In genomic region chr2:161857936-161858335, GRCh38 we compare ENCODE assay signal across 19 cellular contexts.
A peak's percentile ranks its signal among the peaks of the same experiment; 100 is the strongest.
DNase-seq lines count a peak whose midpoint lies in the region; ATAC-seq lines count a peak whose summit lies in the region.
"Had no signal": no experiment of that assay in that cellular context is flagged by ENCODE, and none has a peak within 500 bp of the region (broad histone marks: within the 10 kb centered on the region; RNA-seq: fewer than 3 reads in every experiment).

No MANE protein-coding gene starts in this region.

- H3K27me3 Mint-ChIP-seq in activated T-helper 17 cell treated with anti-CD3 and anti-CD28 coated beads, Interleukin-2, amount 50 U/mL, for 72 hours = no peaks in the 10 kb centered on the region

- in situ Hi-C loops in G401 (cut with HindIII; ENCODE audit: low sequenced_read_pairs) = no loop called here

- peaks cover 0 to 4% of the 10 kb centered on the region in 2 donors for H3K9me3 Mint-ChIP-seq in activated naive CD4-positive, alpha-beta T cell treated with anti-CD3 and anti-CD28 coated beads, Interleukin-2, amount 50 U/mL, for 72 hours
- no peaks in the 10 kb centered on the region for H3K9me3 Mint-ChIP-seq in activated T-helper 17 cell treated with anti-CD3 and anti-CD28 coated beads, Interleukin-2, amount 50 U/mL, for 72 hours

- peak; percentile 3 for DNase-seq in activated CD4-positive, alpha-beta T cell treated with anti-CD3 and anti-CD28 coated beads for 48 hours
- no peak for DNase-seq in activated CD4-positive, alpha-beta T cell treated with anti-CD3 and anti-CD28 coated beads for 1 hour
- DNase-seq in activated naive CD4-positive, alpha-beta T cell treated with anti-CD3 and anti-CD28 coated beads, Interleukin-2, amount 50 U/mL, for 72 hours (ENCODE audit: low spot score in 2 of 2) = peak in 1 of 2 donors; percentile 6
- no peak for DNase-seq in activated naive CD4-positive, alpha-beta T cell (lab: John Stamatoyannopoulos, UW)
- no peak for DNase-seq in stimulated activated naive CD8-positive, alpha-beta T cell treated with anti-CD3 and anti-CD28 coated beads, Interleukin-15, Interleukin-2, amounts not matched to agents 100 U/mL and 50 U/mL, for 24 hours
- DNase-seq in G401 (ENCODE audit: low spot score) = no peak
- DNase-seq: Calu3, DMS79 treated with DMSO at 0.1 percent for 48 hours, HCEC 1CT, KBM-7, MV-4-11, NCI-H1105, NCI-H1436 treated with DMSO at 0.1 percent for 48 hours, NCI-H187 treated with DMSO at 0.1 percent for 48 hours, NCI-H2171 treated with DMSO at 0.1 percent for 48 hours, NCI-H345, NCI-H510A treated with DMSO at 0.1 percent for 48 hours, PC-3 had no signal

- no peak overlapping the region for H3K27ac Mint-ChIP-seq in activated naive CD4-positive, alpha-beta T cell treated with anti-CD3 and anti-CD28 coated beads, Interleukin-2, amount 50 U/mL, for 72 hours
- peak overlapping the region; percentile 44 for H3K27ac Mint-ChIP-seq in activated T-helper 17 cell treated with anti-CD3 and anti-CD28 coated beads, Interleukin-2, amount 50 U/mL, for 72 hours

- peaks cover 9% of the 10 kb centered on the region for H3K4me1 Mint-ChIP-seq in activated T-helper 17 cell treated with anti-CD3 and anti-CD28 coated beads, Interleukin-2, amount 50 U/mL, for 72 hours

- peak; percentile 81 to 99 for ATAC-seq in activated naive CD4-positive, alpha-beta T cell treated with anti-CD3 and anti-CD28 coated beads, Interleukin-2, amount 50 U/mL, for 72 hours
- peak; percentile 99 for ATAC-seq in activated T-helper 17 cell treated with anti-CD3 and anti-CD28 coated beads, Interleukin-2, amount 50 U/mL, for 72 hours (replicated peaks)
- ATAC-seq in stimulated activated naive CD8-positive, alpha-beta T cell treated with anti-CD3 and anti-CD28 coated beads, Interleukin-15, Interleukin-2, amounts not matched to agents 100 U/mL and 50 U/mL, for 24 hours = peak; percentile 96
- ATAC-seq: PC-3 had no signal

- no peak overlapping the region for H3K4me3 Mint-ChIP-seq in activated T-helper 17 cell treated with anti-CD3 and anti-CD28 coated beads, Interleukin-2, amount 50 U/mL, for 72 hours

- H3K36me3 Mint-ChIP-seq in activated naive CD4-positive, alpha-beta T cell treated with anti-CD3 and anti-CD28 coated beads, Interleukin-2, amount 50 U/mL, for 72 hours = no peaks in the 10 kb centered on the region
- H3K36me3 Mint-ChIP-seq in activated T-helper 17 cell treated with anti-CD3 and anti-CD28 coated beads, Interleukin-2, amount 50 U/mL, for 72 hours (ENCODE audit: low read depth) = no peaks in the 10 kb centered on the region
